1 cellular context compared by ENCODE assay signal in genomic region chr11:130877532-130877931, GRCh38.
TF ChIP-seq lines count a peak whose summit lies in the region.

No MANE protein-coding gene starts in this region.

TF ChIP-seq in GM23338, 12 proteins besides CTCF, POLR2A, EP300 and RAD21:
- TF ChIP-seq NANOG (IDR thresholded peaks at IDR 0.05; ENCODE audit: borderline replicate concordance) = no peak
- TF ChIP-seq ZNF331 (CRISPR knock-in tag; IDR thresholded peaks at IDR 0.05; ENCODE audit: low read depth) = no peak
- no peak for TF ChIP-seq EZH2 (IDR thresholded peaks at IDR 0.05; ENCODE audit: low read depth, unreplicated experiment)
- TF ChIP-seq CREB1 (CRISPR knock-in tag; IDR thresholded peaks at IDR 0.05; ENCODE audit: low read depth) = no peak
- TF ChIP-seq ETS1 (IDR thresholded peaks at IDR 0.05) = no peak
- no peak for TF ChIP-seq EZH2phosphoT487 (IDR thresholded peaks at IDR 0.05; ENCODE audit: unreplicated experiment)
